In the genomic region with DNA sequence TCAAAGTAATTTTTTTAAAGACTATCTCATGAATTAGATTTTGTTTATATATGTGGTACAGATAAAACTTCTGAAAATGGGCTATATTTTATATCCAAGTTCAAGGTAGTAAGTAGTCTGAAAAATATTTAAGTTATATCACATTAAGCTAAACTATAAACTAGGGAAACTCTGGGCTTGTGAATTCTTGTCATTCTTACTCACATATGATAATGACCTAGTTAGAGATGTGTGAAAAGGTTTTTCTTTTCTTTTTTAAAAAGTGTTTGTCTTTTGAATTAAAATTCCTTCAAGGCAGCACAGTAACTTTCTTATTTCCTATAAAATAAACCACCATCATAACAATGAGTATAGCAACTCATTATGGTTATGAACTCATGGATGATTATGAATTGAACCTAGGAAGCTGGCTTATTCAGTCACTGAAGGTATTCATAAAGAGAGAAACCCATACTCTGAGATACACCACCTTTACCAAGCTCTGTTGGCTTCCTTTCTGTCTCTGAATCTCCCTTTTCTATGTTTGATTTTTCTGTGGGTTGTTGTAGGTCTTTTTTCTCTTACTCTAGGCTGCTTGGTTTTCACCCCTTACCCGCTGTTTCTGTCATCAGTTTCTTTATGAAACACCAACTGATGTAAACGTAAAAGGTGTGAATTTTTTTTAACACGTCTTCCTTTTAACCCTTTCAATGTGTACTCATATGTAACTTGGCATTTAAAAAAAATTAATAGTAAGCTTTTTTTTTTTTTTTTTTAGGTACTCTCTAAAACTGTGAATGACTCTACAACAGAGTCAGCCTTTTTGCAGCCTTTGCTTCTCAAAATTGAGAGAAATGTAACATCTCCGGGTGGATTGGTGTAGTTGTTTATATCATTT, we compare ENCODE assay signal across 11 cellular contexts. TPM values are rescaled to one million over a fixed set of nuclear protein-coding genes. Genes with fewer than 3 reads are reported as not detected.
DNase-seq lines count a peak whose midpoint lies in the region; ATAC-seq and TF ChIP-seq lines count a peak whose summit lies in the region.
"Had no signal": no experiment of that assay in that cellular context is flagged by ENCODE, and none has a peak within 500 bp of the region (broad histone marks: within the 10 kb centered on the region; RNA-seq: fewer than 3 reads in every experiment).

No MANE protein-coding gene starts in this region.

- no peak for DNase-seq in activated naive CD8-positive, alpha-beta T cell treated with anti-CD3 and anti-CD28 coated beads, Interleukin-2, amount 10 ng/mL, durations not matched to agents 7 days and 5 days
- DNase-seq in MM.1S (no peak), NCI-H345 (lab: John Stamatoyannopoulos, UW) (no peak)
- no peak for DNase-seq in activated CD8-positive, alpha-beta memory T cell treated with anti-CD3 and anti-CD28 coated beads for 24 hours
- DNase-seq in stimulated activated CD4-positive, alpha-beta T cell treated with anti-CD3 and anti-CD28 coated beads, Interleukin-15, amount 100 ng/mL, for 24 hours = no peak
- DNase-seq: RPMI8226 had no signal

- ATAC-seq in GM18498 (IDR thresholded peaks at IDR 0.05; ENCODE audit: unreplicated experiment) (peak; percentile 93), GM19467 (IDR thresholded peaks at IDR 0.05; ENCODE audit: unreplicated experiment) (peak; percentile 90), HG03095 (IDR thresholded peaks at IDR 0.05; ENCODE audit: unreplicated experiment) (peak; percentile 90)
- peak; percentile 86 for ATAC-seq in activated naive CD8-positive, alpha-beta T cell treated with anti-CD3 and anti-CD28 coated beads, Interleukin-2, amount 10 ng/mL, durations not matched to agents 7 days and 5 days (ENCODE audit: low read depth)

- no peak for TF ChIP-seq CTCF in MM.1S (IDR thresholded peaks at IDR 0.05; ENCODE audit: low read length)

- H3K27ac ChIP-seq in MM.1S (ENCODE audit: low read length) = no peak overlapping the region
- H3K27ac ChIP-seq: KMS-11 had no signal

- H3F3A ChIP-seq in MM.1S (ENCODE audit: insufficient read depth, low read length) = no peaks in the 10 kb centered on the region

- H3K27me3 Mint-ChIP-seq in activated naive CD8-positive, alpha-beta T cell treated with anti-CD3 and anti-CD28 coated beads, Interleukin-2, amount 10 ng/mL, durations not matched to agents 7 days and 5 days = no peaks in the 10 kb centered on the region

- H3K4me1 ChIP-seq in MM.1S (ENCODE audit: low read length) = no peaks in the 10 kb centered on the region

- H3K4me1 Mint-ChIP-seq in activated naive CD8-positive, alpha-beta T cell treated with anti-CD3 and anti-CD28 coated beads, Interleukin-2, amount 10 ng/mL, durations not matched to agents 7 days and 5 days = peaks cover 61% of the 10 kb centered on the region

- H3K4me2 ChIP-seq in MM.1S (ENCODE audit: low read depth, low read length) = no peak overlapping the region
- H3K4me2 ChIP-seq: KMS-11 had no signal

- no peak overlapping the region for H2AFZ ChIP-seq in MM.1S (ENCODE audit: low read length)

- H3K9me3 ChIP-seq in MM.1S (replicated peaks; ENCODE audit: insufficient read depth, low read length) = no peaks in the 10 kb centered on the region

- no peak overlapping the region for H3K9ac ChIP-seq in MM.1S (ENCODE audit: low read length)
- H3K9ac ChIP-seq: KMS-11 had no signal

- no peaks in the 10 kb centered on the region for H3K36me3 ChIP-seq in MM.1S (replicated peaks; ENCODE audit: insufficient read depth, low read length)

- H3K27ac Mint-ChIP-seq in activated naive CD8-positive, alpha-beta T cell treated with anti-CD3 and anti-CD28 coated beads, Interleukin-2, amount 10 ng/mL, durations not matched to agents 7 days and 5 days = peak overlapping the region; percentile 93

- peaks cover 3% of the 10 kb centered on the region for H3K9me3 Mint-ChIP-seq in activated naive CD8-positive, alpha-beta T cell treated with anti-CD3 and anti-CD28 coated beads, Interleukin-2, amount 10 ng/mL, durations not matched to agents 7 days and 5 days

- no peaks in the 10 kb centered on the region for H3K79me2 ChIP-seq in MM.1S (ENCODE audit: low read length)

- POLR2A ChIA-PET in activated naive CD8-positive, alpha-beta T cell treated with anti-CD3 and anti-CD28 coated beads, Interleukin-2, amount 10 ng/mL, durations not matched to agents 7 days and 5 days (lab: Charles Lee) = interaction anchor here (0.5 to 1.8 kb wide), 15 partner anchors 11 to 408 kb away, joined by 3 to 9 read pairs (median 3); partner anchors contain the start of genes DNAI4, GADD45A, IL12RB2 and MIER1

- peaks cover 38% of the 10 kb centered on the region for H3K36me3 Mint-ChIP-seq in activated naive CD8-positive, alpha-beta T cell treated with anti-CD3 and anti-CD28 coated beads, Interleukin-2, amount 10 ng/mL, durations not matched to agents 7 days and 5 days

- H4K20me1 ChIP-seq in MM.1S (ENCODE audit: insufficient read depth, low read length) = no peaks in the 10 kb centered on the region

- H3K4me3 ChIP-seq in MM.1S (ENCODE audit: low read length) = no peak overlapping the region

- H3K27me3 ChIP-seq in MM.1S (replicated peaks; ENCODE audit: insufficient read depth, low read length) = no peaks in the 10 kb centered on the region

- peak overlapping the region; percentile 41 for H3K4me3 Mint-ChIP-seq in activated naive CD8-positive, alpha-beta T cell treated with anti-CD3 and anti-CD28 coated beads, Interleukin-2, amount 10 ng/mL, durations not matched to agents 7 days and 5 days

- no peaks in the 10 kb centered on the region for H3K9me2 ChIP-seq in MM.1S (replicated peaks; ENCODE audit: insufficient read depth, low read length)

RNA-seq across cellular contexts. Expression of gene IL12RB2, which starts 25.2 kb away (rescaled TPM):
- total RNA-seq in activated naive CD8-positive, alpha-beta T cell treated with anti-CD3 and anti-CD28 coated beads, Interleukin-2, amount 10 ng/mL, durations not matched to agents 7 days and 5 days = 10 to 100 TPM; 14.5 to 15.2 TPM
- total RNA-seq: myocyte had no signal
